In genomic region chr16:56866955-56867830, GRCh38 we compare ENCODE assay signal across 8 cellular contexts. TPM values are rescaled to one million over a fixed set of nuclear protein-coding genes. Genes with fewer than 3 reads are reported as not detected.
DNase-seq lines count a peak whose midpoint lies in the region; ATAC-seq and TF ChIP-seq lines count a peak whose summit lies in the region.

No MANE protein-coding gene starts in this region.

- no peaks in the 10 kb centered on the region for H3K36me3 ChIP-seq in smooth muscle cell (ENCODE audit: low read depth)

- H3K4me3 ChIP-seq in astrocyte of the cerebellum (ENCODE audit: low read depth, low read length) (no peak overlapping the region), smooth muscle cell (no peak overlapping the region)

- POLR2A ChIA-PET in HEK293T (lab: Yijun Ruan, JAX), result interaction anchor here (2.7 kb wide), 1 partner anchor 65 kb away, joined by 9 read pairs; the partner anchor contains the start of gene HERPUD1

- H3K4me1 ChIP-seq in smooth muscle cell (ENCODE audit: low read depth), result no peaks in the 10 kb centered on the region

- H2AFZ ChIP-seq in smooth muscle cell (ENCODE audit: low read depth), result peak overlapping the region; percentile 56

- H3K4me2 ChIP-seq in smooth muscle cell, result no peak overlapping the region

- H3K27me3 ChIP-seq in smooth muscle cell (ENCODE audit: low read depth), result no peaks in the 10 kb centered on the region

- DNase-seq in Caki2 (ENCODE audit: low read depth) (peak; percentile 35), HEK293T (ENCODE audit: extremely low spot score) (peak; percentile 60), OCI-M1 (lab: John Stamatoyannopoulos, UW) (peak; percentile 69), astrocyte of the cerebellum (ENCODE audit: low read depth) (peak; percentile 57), hippocampal formation (lab: John Stamatoyannopoulos, UW) (peak; percentile 33 to 56), smooth muscle cell (lab: John Stamatoyannopoulos, UW; ENCODE audit: unreplicated experiment) (no peak)

- CTCF ChIA-PET in HEK293T (lab: Yijun Ruan, JAX), result interaction anchor here (0.6 to 1.6 kb wide), 5 partner anchors 10 to 879 kb away, joined by 3 to 5 read pairs (median 3); no protein-coding TSS in a partner anchor

- TF ChIP-seq CTCF in astrocyte of the cerebellum (IDR thresholded peaks at IDR 0.05; ENCODE audit: low read depth, low read length, missing control alignments) (peak; percentile 72), smooth muscle cell (IDR thresholded peaks at IDR 0.05; ENCODE audit: borderline replicate concordance, insufficient read depth, poor library complexity, severe bottlenecking) (peak; percentile 75)

- H3K9ac ChIP-seq in smooth muscle cell (ENCODE audit: low read depth), result no peak overlapping the region

- no peaks in the 10 kb centered on the region for H3K79me2 ChIP-seq in smooth muscle cell (ENCODE audit: low read depth)

- H3K9me3 ChIP-seq in smooth muscle cell (replicated peaks; ENCODE audit: low read depth), result no peaks in the 10 kb centered on the region

- 63% methylated on average over 23 of the region's 23 CpGs for WGBS in smooth muscle cell (ENCODE audit: low lambda C conversion rate)

- H4K20me1 ChIP-seq in smooth muscle cell (ENCODE audit: low read depth), result no peaks in the 10 kb centered on the region

- no peaks in the 10 kb centered on the region for H3F3A ChIP-seq in smooth muscle cell (ENCODE audit: low read depth)

- no peak overlapping the region for H3K27ac ChIP-seq in smooth muscle cell (ENCODE audit: low read depth)

- no peak for ATAC-seq in HG02588 (IDR thresholded peaks at IDR 0.05; ENCODE audit: unreplicated experiment)
- no peak for ATAC-seq in GM18907 (IDR thresholded peaks at IDR 0.05; ENCODE audit: unreplicated experiment)

- in situ Hi-C loops in Caki2 (cut with HindIII; ENCODE audit: low pct_unique_long_range_greater_than_20kb, low sequenced_read_pairs), result no loop called here
- in situ Hi-C loops in astrocyte of the cerebellum (cut with HindIII; ENCODE audit: low sequenced_read_pairs), result loop anchor here (5.0 kb wide), 1 partner anchor 65 kb away; the partner anchor contains the start of gene HERPUD1

TF ChIP-seq in HEK293T, 16 proteins besides CTCF, POLR2A, EP300 and RAD21:
- no peak for TF ChIP-seq FOXM1 (IDR thresholded peaks at IDR 0.05; ENCODE audit: borderline replicate concordance)
- TF ChIP-seq PKNOX1 (IDR thresholded peaks at IDR 0.05), result no peak
- no peak for TF ChIP-seq ARNT (IDR thresholded peaks at IDR 0.05)
- no peak for TF ChIP-seq TARDBP (IDR thresholded peaks at IDR 0.05)
- no peak for TF ChIP-seq L3MBTL2 (conservative IDR thresholded peaks at IDR 0.05)
- TF ChIP-seq FOXK2 (IDR thresholded peaks at IDR 0.05), result no peak
- TF ChIP-seq SP1 (IDR thresholded peaks at IDR 0.05), result no peak
- no peak for TF ChIP-seq HDGF (IDR thresholded peaks at IDR 0.05; ENCODE audit: borderline replicate concordance)
- no peak for TF ChIP-seq SUZ12 (IDR thresholded peaks at IDR 0.05)

RNA-seq across cellular contexts. Expression of gene SLC12A3, which starts 2.2 kb away (rescaled TPM):
- not detected in 2 replicates for total RNA-seq in Caki2 (2014; rRNA removed; shearing (Covaris generic); ENCODE audit: low replicate concordance)
- not detected in 2 replicates for total RNA-seq in smooth muscle cell
- polyA plus RNA-seq in smooth muscle cell, result not detected in 2 replicates
